12 cellular contexts compared by ENCODE assay signal in genomic region chr20:12166053-12166717, GRCh38.
DNase-seq lines count a peak whose midpoint lies in the region; ATAC-seq, FAIRE-seq and TF ChIP-seq lines count a peak whose summit lies in the region.
"Had no signal": no experiment of that assay in that cellular context is flagged by ENCODE, and none has a peak within 500 bp of the region (broad histone marks: within the 10 kb centered on the region; RNA-seq: fewer than 3 reads in every experiment).

No MANE protein-coding gene starts in this region.

- no peak for TF ChIP-seq CTCF in AG04449 (IDR thresholded peaks at IDR 0.05; ENCODE audit: insufficient read depth, low read length, missing control alignments)
- TF ChIP-seq CTCF in bronchial epithelial cell (IDR thresholded peaks at IDR 0.05; ENCODE audit: insufficient read depth, low read length, severe bottlenecking) = no peak
- TF ChIP-seq CTCF in lower lobe of right lung (IDR thresholded peaks at IDR 0.05) = no peak
- TF ChIP-seq CTCF in esophagus squamous epithelium (IDR thresholded peaks at IDR 0.05) = peak in 1 of 6 experiments; percentile 38

- ATAC-seq in lower lobe of right lung = peak; percentile 36 to 52
- no peak for ATAC-seq in HG03280 (IDR thresholded peaks at IDR 0.05; ENCODE audit: unreplicated experiment)
- ATAC-seq: left lobe of liver had no signal

- H3K9me3 ChIP-seq in MG63 = peaks cover 9% of the 10 kb centered on the region
- H3K9me3 ChIP-seq in lower lobe of right lung = peaks cover 9% of the 10 kb centered on the region
- H3K9me3 ChIP-seq in esophagus squamous epithelium = peaks cover 0 to 9% (median 0%) of the 10 kb centered on the region in 3 donors

- H3K4me3 ChIP-seq in AG04449 (ENCODE audit: low read depth, low read length) (no peak overlapping the region), MG63 (no peak overlapping the region), bronchial epithelial cell (ENCODE audit: low read depth, low read length) (no peak overlapping the region), lower lobe of right lung (no peak overlapping the region), esophagus squamous epithelium (no peak overlapping the region)
- H3K4me3 ChIP-seq: BLaER1 treated with 17β-estradiol and CSF1 and Interleukin-3, amounts not matched to agents 10 nM and 100 nM; suprapubic skin had no signal

- H3K27me3 ChIP-seq in MG63 (no peaks in the 10 kb centered on the region), bronchial epithelial cell (ENCODE audit: control insufficient read depth, insufficient read depth, low read length) (no peaks in the 10 kb centered on the region), lower lobe of right lung (ENCODE audit: low read depth) (no peaks in the 10 kb centered on the region), esophagus squamous epithelium (no peaks in the 10 kb centered on the region)
- H3K27me3 ChIP-seq: BLaER1 treated with 17β-estradiol and CSF1 and Interleukin-3, amounts not matched to agents 10 nM and 100 nM; suprapubic skin had no signal

- CTCF ChIA-PET in AG04449 (lab: Yijun Ruan, JAX) = no interaction called here

- no peak for FAIRE-seq in bronchial epithelial cell (lab: Jason Lieb, UNC)

- H3K36me3 ChIP-seq in MG63 (no peaks in the 10 kb centered on the region), bronchial epithelial cell (ENCODE audit: control insufficient read depth, insufficient read depth, low read length) (no peaks in the 10 kb centered on the region), lower lobe of right lung (no peaks in the 10 kb centered on the region), esophagus squamous epithelium (no peaks in the 10 kb centered on the region)
- H3K36me3 ChIP-seq: BLaER1 treated with 17β-estradiol and CSF1 and Interleukin-3, amounts not matched to agents 10 nM and 100 nM; suprapubic skin had no signal

- TF ChIP-seq POLR2A in esophagus squamous epithelium (IDR thresholded peaks at IDR 0.05) = no peak

- WGBS in esophagus squamous epithelium, 2 donors = 55 to 59% methylated on average over 4 of the region's 4 CpGs

- intact Hi-C loops in lower lobe of right lung (cut with DNase I) = no loop called here
- intact Hi-C loops in esophagus squamous epithelium (cut with DNase I) = no loop called here

- DNase-seq in AG04449 (ENCODE audit: low read depth, low spot score) (peak; percentile 68), MG63 (peak; percentile 82), bronchial epithelial cell (ENCODE audit: low read depth) (peak; percentile 57), lower lobe of right lung (no peak), esophagus squamous epithelium (lab: John Stamatoyannopoulos, UW) (no peak), T-helper 1 cell (no peak), NCI-H1048 (lab: John Stamatoyannopoulos, UW) (no peak)
- DNase-seq: KBM-7 had no signal

- no peak overlapping the region for H3K27ac ChIP-seq in lower lobe of right lung
- H3K27ac ChIP-seq in esophagus squamous epithelium = peak overlapping the region in 2 of 4 donors; percentile 40 to 81
- H3K27ac ChIP-seq: suprapubic skin had no signal

- H3K4me1 ChIP-seq in lower lobe of right lung (peaks cover 4% of the 10 kb centered on the region), esophagus squamous epithelium (peaks cover 0 to 7% (median 0%) of the 10 kb centered on the region in 3 donors)
- H3K4me1 ChIP-seq: suprapubic skin had no signal

- POLR2A ChIA-PET in AG04449 (lab: Yijun Ruan, JAX) = no interaction called here

Comparison
In these comparisons a context has a peak if more than half of its experiments do, and no peak if none do; other contexts are left out.
1. DNase-seq: peak in AG04449 (single experiment), MG63 (single experiment) and bronchial epithelial cell (single experiment); none in lower lobe of right lung (single experiment), esophagus squamous epithelium (single experiment), T-helper 1 cell (0 of 5) and NCI-H1048 (single experiment).